ENCODE assay signal across 1 cellular context in the genomic region with DNA sequence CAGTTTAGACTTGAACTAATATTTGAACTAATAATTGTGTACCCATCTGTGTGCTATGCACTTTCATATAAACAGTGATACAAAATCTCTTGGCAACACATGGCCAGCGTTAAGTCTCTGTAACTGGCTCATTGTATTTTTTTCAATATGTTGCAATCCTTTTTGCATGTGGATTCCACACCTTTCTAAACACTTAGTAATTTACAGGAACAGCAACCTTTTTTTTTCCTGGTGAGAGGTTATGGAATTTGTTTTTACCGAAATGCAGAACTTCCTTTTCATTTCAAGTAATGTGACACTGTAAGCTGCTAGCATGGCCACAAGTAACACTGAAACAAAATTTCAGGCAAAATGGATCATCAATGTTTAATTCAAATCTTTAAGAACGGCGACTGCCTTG.
TF ChIP-seq lines count a peak whose summit lies in the region.

No MANE protein-coding gene starts in this region.

TF ChIP-seq in A549, 52 proteins besides CTCF, POLR2A, EP300 and RAD21 (continued from another document):
- TF ChIP-seq BCL3 (IDR thresholded peaks at IDR 0.05) (no peak), HOXB5 (CRISPR knock-in tag; IDR thresholded peaks at IDR 0.05) (no peak), ESRRA (IDR thresholded peaks at IDR 0.05; ENCODE audit: borderline replicate concordance, low read length) (no peak), RNF2 (IDR thresholded peaks at IDR 0.05; ENCODE audit: borderline replicate concordance, low read depth) (no peak), RCOR1 (IDR thresholded peaks at IDR 0.05; ENCODE audit: low read depth, low read length) (no peak), SMC3 (IDR thresholded peaks at IDR 0.05) (no peak), SREBF2 (IDR thresholded peaks at IDR 0.05) (no peak), TP53 (CRISPR knock-in tag; IDR thresholded peaks at IDR 0.05) (no peak)
- TF ChIP-seq, protein P1, sequence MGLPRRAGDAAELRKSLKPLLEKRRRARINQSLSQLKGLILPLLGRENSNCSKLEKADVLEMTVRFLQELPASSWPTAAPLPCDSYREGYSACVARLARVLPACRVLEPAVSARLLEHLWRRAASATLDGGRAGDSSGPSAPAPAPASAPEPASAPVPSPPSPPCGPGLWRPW (IDR thresholded peaks at IDR 0.05): no peak
